1 cellular context compared by ENCODE assay signal in genomic region chr16:2970563-2970962, GRCh38.
A peak's percentile ranks its signal among the peaks of the same experiment; 100 is the strongest.
TF ChIP-seq lines count a peak whose summit lies in the region.

No MANE protein-coding gene starts in this region.

TF ChIP-seq in K562, 482 proteins besides CTCF, POLR2A, EP300 and RAD21:
- TF ChIP-seq MYC (IDR thresholded peaks at IDR 0.05; ENCODE audit: low read depth, low read length) (no peak), MYC (CRISPR knock-in tag; IDR thresholded peaks at IDR 0.05; ENCODE audit: borderline replicate concordance, low read depth) (no peak), XRCC4 (IDR thresholded peaks at IDR 0.05; ENCODE audit: extremely low read depth, insufficient read depth, insufficient read length) (no peak), ZNF740 (CRISPR knock-in tag; IDR thresholded peaks at IDR 0.05) (no peak), ZNF740 (tag; IDR thresholded peaks at IDR 0.05) (0 out of 4 replicates have a peak, but pooled peaks of 1 of the 2 experiments have one; percentile 24)
